In genomic region chr5:160787247-160787646, GRCh38 we compare ENCODE assay signal across 8 cellular contexts.
DNase-seq lines count a peak whose midpoint lies in the region; ATAC-seq and TF ChIP-seq lines count a peak whose summit lies in the region.

No MANE protein-coding gene starts in this region.

- peak; percentile 61 for TF ChIP-seq CTCF in progenitor cell of endocrine pancreas (IDR thresholded peaks at IDR 0.05; ENCODE audit: unreplicated experiment)

- POLR2A ChIA-PET in activated CD4-positive, alpha-beta T cell treated with anti-CD3 and anti-CD28 coated beads for 36 hours (lab: Charles Lee): no interaction called here
- POLR2A ChIA-PET in activated CD4-positive, alpha-beta memory T cell treated with anti-CD3 and anti-CD28 coated beads, Interleukin-2, amount 10 ng/mL, durations not matched to agents 7 days and 5 days (lab: Charles Lee): no interaction called here

- peak; percentile 43 for DNase-seq in activated CD4-positive, alpha-beta T cell treated with anti-CD3 and anti-CD28 coated beads for 36 hours
- no peak for DNase-seq in activated CD4-positive, alpha-beta T cell treated with anti-CD3 and anti-CD28 coated beads, Interleukin-2, amount 50 U/mL, for 4 hours
- DNase-seq in HuH-7 (ENCODE audit: low spot score) (peak; percentile 55), progenitor cell of endocrine pancreas (ENCODE audit: low spot score, unreplicated experiment) (no peak), DMS114 treated with DMSO at 0.1 percent for 48 hours (lab: John Stamatoyannopoulos, UW; ENCODE audit: unreplicated experiment) (no peak), SW 1271 (lab: John Stamatoyannopoulos, UW) (no peak)
- peak; percentile 21 for DNase-seq in activated CD4-positive, alpha-beta memory T cell treated with anti-CD3 and anti-CD28 coated beads, Interleukin-2, amount 10 ng/mL, durations not matched to agents 7 days and 5 days

- H3K27ac Mint-ChIP-seq in activated CD4-positive, alpha-beta T cell treated with anti-CD3 and anti-CD28 coated beads for 36 hours: no peak overlapping the region
- H3K27ac Mint-ChIP-seq in activated CD4-positive, alpha-beta memory T cell treated with anti-CD3 and anti-CD28 coated beads, Interleukin-2, amount 10 ng/mL, durations not matched to agents 7 days and 5 days: no peak overlapping the region
- H3K27ac Mint-ChIP-seq in progenitor cell of endocrine pancreas: peak overlapping the region; percentile 3

- peaks cover 6% of the 10 kb centered on the region for H3K27me3 Mint-ChIP-seq in activated CD4-positive, alpha-beta T cell treated with anti-CD3 and anti-CD28 coated beads for 36 hours
- H3K27me3 Mint-ChIP-seq in activated CD4-positive, alpha-beta memory T cell treated with anti-CD3 and anti-CD28 coated beads, Interleukin-2, amount 10 ng/mL, durations not matched to agents 7 days and 5 days: peaks cover 6% of the 10 kb centered on the region
- H3K27me3 Mint-ChIP-seq in progenitor cell of endocrine pancreas: no peaks in the 10 kb centered on the region

- H3K36me3 Mint-ChIP-seq in activated CD4-positive, alpha-beta T cell treated with anti-CD3 and anti-CD28 coated beads for 36 hours (ENCODE audit: low read depth): no peaks in the 10 kb centered on the region
- H3K36me3 Mint-ChIP-seq in activated CD4-positive, alpha-beta memory T cell treated with anti-CD3 and anti-CD28 coated beads, Interleukin-2, amount 10 ng/mL, durations not matched to agents 7 days and 5 days (ENCODE audit: low read depth): no peaks in the 10 kb centered on the region
- H3K36me3 Mint-ChIP-seq in progenitor cell of endocrine pancreas (ENCODE audit: insufficient read depth): no peaks in the 10 kb centered on the region

- no peak overlapping the region for H3K4me3 Mint-ChIP-seq in activated CD4-positive, alpha-beta T cell treated with anti-CD3 and anti-CD28 coated beads for 36 hours
- H3K4me3 Mint-ChIP-seq in activated CD4-positive, alpha-beta memory T cell treated with anti-CD3 and anti-CD28 coated beads, Interleukin-2, amount 10 ng/mL, durations not matched to agents 7 days and 5 days: no peak overlapping the region
- H3K4me3 Mint-ChIP-seq in progenitor cell of endocrine pancreas (ENCODE audit: low read depth): no peak overlapping the region

- H3K4me1 Mint-ChIP-seq in activated CD4-positive, alpha-beta T cell treated with anti-CD3 and anti-CD28 coated beads for 36 hours: no peaks in the 10 kb centered on the region
- H3K4me1 Mint-ChIP-seq in activated CD4-positive, alpha-beta memory T cell treated with anti-CD3 and anti-CD28 coated beads, Interleukin-2, amount 10 ng/mL, durations not matched to agents 7 days and 5 days: no peaks in the 10 kb centered on the region
- H3K4me1 Mint-ChIP-seq in progenitor cell of endocrine pancreas (ENCODE audit: low read depth): peaks cover 2% of the 10 kb centered on the region

- intact Hi-C loops in activated CD4-positive, alpha-beta T cell treated with anti-CD3 and anti-CD28 coated beads for 36 hours (cut with DNase I, micrococcal nuclease): loop anchor here (1.0 to 2.0 kb wide), 4 partner anchors 278 to 349 kb away; no protein-coding TSS in a partner anchor

- ATAC-seq in activated CD4-positive, alpha-beta T cell treated with anti-CD3 and anti-CD28 coated beads for 36 hours: peak; percentile 30
- ATAC-seq in HG02870 (IDR thresholded peaks at IDR 0.05; ENCODE audit: unreplicated experiment): no peak

- CTCF ChIA-PET in activated CD4-positive, alpha-beta T cell treated with anti-CD3 and anti-CD28 coated beads for 36 hours (lab: Charles Lee): interaction anchor here (0.6 to 1.5 kb wide), 3 partner anchors 42 to 735 kb away, joined by 3 to 5 read pairs (median 4); no protein-coding TSS in a partner anchor
- CTCF ChIA-PET in activated CD4-positive, alpha-beta memory T cell treated with anti-CD3 and anti-CD28 coated beads, Interleukin-2, amount 10 ng/mL, durations not matched to agents 7 days and 5 days (lab: Charles Lee): interaction anchor here (0.6 to 1.1 kb wide), 3 partner anchors 40 to 349 kb away, joined by 4 to 10 read pairs (median 4); no protein-coding TSS in a partner anchor

- H3K9me3 Mint-ChIP-seq in activated CD4-positive, alpha-beta T cell treated with anti-CD3 and anti-CD28 coated beads for 36 hours (ENCODE audit: low read depth): no peaks in the 10 kb centered on the region
- H3K9me3 Mint-ChIP-seq in activated CD4-positive, alpha-beta memory T cell treated with anti-CD3 and anti-CD28 coated beads, Interleukin-2, amount 10 ng/mL, durations not matched to agents 7 days and 5 days: no peaks in the 10 kb centered on the region
- no peaks in the 10 kb centered on the region for H3K9me3 Mint-ChIP-seq in progenitor cell of endocrine pancreas (ENCODE audit: low read depth)

Comparison
In these comparisons a context has a peak if more than half of its experiments do, and no peak if none do; other contexts are left out.
1. DNase-seq: peak in activated CD4-positive, alpha-beta T cell treated with anti-CD3 and anti-CD28 coated beads for 36 hours (single experiment), HuH-7 (single experiment) and activated CD4-positive, alpha-beta memory T cell treated with anti-CD3 and anti-CD28 coated beads, Interleukin-2, amount 10 ng/mL, durations not matched to agents 7 days and 5 days (single experiment); none in activated CD4-positive, alpha-beta T cell treated with anti-CD3 and anti-CD28 coated beads, Interleukin-2, amount 50 U/mL, for 4 hours (0 of 2), progenitor cell of endocrine pancreas (single experiment), DMS114 treated with DMSO at 0.1 percent for 48 hours (single experiment) and SW 1271 (0 of 2).